1 cellular context compared by ENCODE assay signal in genomic region chr22:50485221-50486131, GRCh38.
TF ChIP-seq lines count a peak whose summit lies in the region.

No MANE protein-coding gene starts in this region.

TF ChIP-seq in HepG2, 621 proteins besides CTCF, POLR2A, EP300 and RAD21 (continued from another document and continues in another):
- TF ChIP-seq ZBTB10 (CRISPR knock-in tag; IDR thresholded peaks at IDR 0.05; ENCODE audit: borderline replicate concordance) (no peak), ZNF614 (CRISPR knock-in tag; IDR thresholded peaks at IDR 0.05; ENCODE audit: borderline replicate concordance) (no peak), KDM3A (CRISPR knock-in tag; IDR thresholded peaks at IDR 0.05; ENCODE audit: low read depth) (peak; percentile 74; the same call in 1 of the 2 replicates), PCBP1 (IDR thresholded peaks at IDR 0.05; ENCODE audit: borderline replicate concordance, low read depth, low read length) (no peak), HOXA3 (CRISPR knock-in tag; IDR thresholded peaks at IDR 0.05) (no peak), ZFP62 (CRISPR knock-in tag; IDR thresholded peaks at IDR 0.05) (no peak), ZNF264 (CRISPR knock-in tag; IDR thresholded peaks at IDR 0.05) (0 out of 2 replicates have a peak, but pooled peaks have one; percentile 13), SCMH1 (CRISPR knock-in tag; IDR thresholded peaks at IDR 0.05; ENCODE audit: borderline replicate concordance) (no peak), ZNF547 (CRISPR knock-in tag; IDR thresholded peaks at IDR 0.05) (no peak; the same call in 1 of the 2 replicates), ISX (CRISPR knock-in tag; conservative IDR thresholded peaks at IDR 0.05) (no peak), MNT (IDR thresholded peaks at IDR 0.05) (peak; percentile 89), ZNF878 (CRISPR knock-in tag; IDR thresholded peaks at IDR 0.05) (peak; percentile 76; the same call in 1 of the 2 replicates), HNF1B (CRISPR knock-in tag; IDR thresholded peaks at IDR 0.05) (peak; percentile 69), SSRP1 (CRISPR knock-in tag; IDR thresholded peaks at IDR 0.05) (peak; percentile 89), PRPF4 (IDR thresholded peaks at IDR 0.05; ENCODE audit: low read depth, low read length, poor library complexity, severe bottlenecking) (no peak), IRF9 (CRISPR knock-in tag; IDR thresholded peaks at IDR 0.05; ENCODE audit: borderline replicate concordance) (peak; percentile 91; the same call in 1 of the 2 replicates), ARID4A (CRISPR knock-in tag; IDR thresholded peaks at IDR 0.05; ENCODE audit: borderline replicate concordance) (peak; percentile 72; the same call in 1 of the 2 replicates), ZNF235 (CRISPR knock-in tag; IDR thresholded peaks at IDR 0.05; ENCODE audit: borderline replicate concordance) (no peak), ZNF784 (CRISPR knock-in tag; IDR thresholded peaks at IDR 0.05; ENCODE audit: borderline replicate concordance) (peak; percentile 48; the same call in 1 of the 2 replicates), NONO (IDR thresholded peaks at IDR 0.05) (no peak), NONO (CRISPR knock-in tag; conservative IDR thresholded peaks at IDR 0.05) (peak; percentile 86), HNRNPL (IDR thresholded peaks at IDR 0.05; ENCODE audit: low read depth, low read length) (peak; percentile 79), CCAR2 (optimal IDR thresholded peaks at IDR 0.05; ENCODE audit: low read depth, low read length) (no peak), NCOA5 (CRISPR knock-in tag; IDR thresholded peaks at IDR 0.05) (no peak), SNAPC5 (CRISPR knock-in tag; IDR thresholded peaks at IDR 0.05; ENCODE audit: borderline replicate concordance) (no peak), NFYB (CRISPR knock-in tag; IDR thresholded peaks at IDR 0.05) (no peak), PHF20 (CRISPR knock-in tag; IDR thresholded peaks at IDR 0.05) (no peak), ZNF30 (CRISPR knock-in tag; IDR thresholded peaks at IDR 0.05) (no peak), ZGPAT (CRISPR knock-in tag; IDR thresholded peaks at IDR 0.05) (peak; percentile 81), CC2D1A (CRISPR knock-in tag; IDR thresholded peaks at IDR 0.05) (no peak), ATF3 (CRISPR knock-in tag; IDR thresholded peaks at IDR 0.05) (no peak), HNF4G (IDR thresholded peaks at IDR 0.05; ENCODE audit: borderline replicate concordance, low read depth, low read length) (no peak), HNF4G (CRISPR knock-in tag; IDR thresholded peaks at IDR 0.05; ENCODE audit: borderline replicate concordance, low read depth) (no peak), ZNF510 (CRISPR knock-in tag; IDR thresholded peaks at IDR 0.05; ENCODE audit: low read depth) (no peak), HNRNPUL1 (IDR thresholded peaks at IDR 0.05; ENCODE audit: low read depth, low read length) (no peak), MXI1 (IDR thresholded peaks at IDR 0.05; ENCODE audit: borderline replicate concordance, low read depth, low read length) (no peak), GPBP1L1 (CRISPR knock-in tag; IDR thresholded peaks at IDR 0.05) (no peak), ZNF570 (CRISPR knock-in tag; IDR thresholded peaks at IDR 0.05; ENCODE audit: borderline replicate concordance) (no peak), FOXP1 (IDR thresholded peaks at IDR 0.05) (no peak), FOXP1 (CRISPR knock-in tag; IDR thresholded peaks at IDR 0.05) (no peak), ELF4 (CRISPR knock-in tag; IDR thresholded peaks at IDR 0.05; ENCODE audit: borderline replicate concordance) (no peak), FOXJ3 (CRISPR knock-in tag; IDR thresholded peaks at IDR 0.05; ENCODE audit: borderline replicate concordance) (no peak), ZNF280D (CRISPR knock-in tag; IDR thresholded peaks at IDR 0.05) (peak; percentile 60; the same call in 1 of the 2 replicates), ZNF792 (CRISPR knock-in tag; IDR thresholded peaks at IDR 0.05) (no peak; the same call in 1 of the 2 replicates), ZNF326 (CRISPR knock-in tag; IDR thresholded peaks at IDR 0.05; ENCODE audit: borderline replicate concordance) (peak; percentile 94; the same call in 1 of the 2 replicates), NCOR1 (IDR thresholded peaks at IDR 0.05; ENCODE audit: borderline replicate concordance, low read length) (no peak), NR2C2 (CRISPR knock-in tag; IDR thresholded peaks at IDR 0.05; ENCODE audit: borderline replicate concordance) (peak; percentile 94)
